ENCODE assay signal across 8 cellular contexts in the genomic region with DNA sequence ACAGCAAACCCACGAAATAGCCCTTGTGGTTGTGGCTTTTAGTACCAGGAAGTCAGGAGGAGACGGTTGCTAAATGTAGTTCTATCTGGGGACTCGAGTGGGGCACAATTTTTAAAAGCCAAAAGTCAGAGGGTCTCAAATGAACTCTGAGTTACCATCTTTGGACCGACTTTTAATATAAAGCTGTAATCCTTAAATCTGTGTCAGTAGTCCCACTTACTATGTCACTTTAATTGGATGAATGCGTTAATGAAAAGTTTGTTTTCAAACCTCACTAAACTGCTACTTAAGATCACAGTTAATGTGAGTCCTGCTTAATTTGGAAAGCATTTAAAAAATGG.
A peak's percentile ranks its signal among the peaks of the same experiment; 100 is the strongest.
DNase-seq lines count a peak whose midpoint lies in the region; TF ChIP-seq lines count a peak whose summit lies in the region.
"Not testable (repeated sequence)": the region's sequence is repeated elsewhere in the genome, so short reads cannot be mapped to it uniquely, and the experiment has no call there.

No MANE protein-coding gene starts in this region.

- POLR2A ChIA-PET in Caco-2 (lab: Charles Lee) = not testable (repeated sequence)

- WGBS in transverse colon (ENCODE audit: low coverage in 1 of 2), 2 donors = 19 to 72% methylated on average over 2 to 5 of the region's 5 CpGs

- in situ Hi-C loops in transverse colon (cut with MboI; ENCODE audit: low pct_ligation_motif_present in 1 of 4, low pct_unique_long_range_greater_than_20kb in 1 of 4, low sequenced_read_pairs in 3 of 4) = not testable (repeated sequence)

- peak overlapping the region; percentile 69 for H3K4me3 Mint-ChIP-seq in Caco-2 (ENCODE audit: unreplicated experiment)
- peak overlapping the region; percentile 64 for H3K4me3 Mint-ChIP-seq in activated naive CD8-positive, alpha-beta T cell

- peak overlapping the region; percentile 78; the same call in 1 of the 2 replicates for H3K27ac ChIP-seq in KMS-11
- not testable (repeated sequence) for H3K27ac ChIP-seq in SJSA1; iPS-20b (ENCODE audit: low read length); osteoblast (ENCODE audit: low read depth, low read length); transverse colon

- H3K9ac ChIP-seq in KMS-11 = peak overlapping the region; percentile 66; the same call in 1 of the 2 replicates
- H3K9ac ChIP-seq in endocrine pancreas (ENCODE audit: control insufficient read depth, insufficient read depth, low read length) = not testable (repeated sequence)
- peak overlapping the region; percentile 51; the same call in 1 of the 2 replicates for H3K9ac ChIP-seq in iPS-20b (ENCODE audit: low read depth, low read length)

- not testable (repeated sequence) for H3K4me1 Mint-ChIP-seq in Caco-2 (ENCODE audit: low read depth, unreplicated experiment); activated naive CD8-positive, alpha-beta T cell (ENCODE audit: low read depth)

- H3K9me3 ChIP-seq in Caco-2; SJSA1 (replicated peaks); endocrine pancreas (ENCODE audit: control insufficient read depth, low read length); iPS-20b (ENCODE audit: insufficient read depth, low read depth, low read length); osteoblast (ENCODE audit: low read depth, low read length); transverse colon: not testable (repeated sequence)

- CTCF ChIA-PET in Caco-2 (lab: Charles Lee) = not testable (repeated sequence)

- H3K4me3 ChIP-seq in Caco-2 (ENCODE audit: low read depth, low read length) (peak overlapping the region; percentile 1), SJSA1 (peak overlapping the region; percentile 96), endocrine pancreas (ENCODE audit: control insufficient read depth, insufficient read depth, low read length) (peak overlapping the region; percentile 57), iPS-20b (ENCODE audit: low read length) (peak overlapping the region; percentile 73), osteoblast (ENCODE audit: insufficient read depth, low read length) (peak overlapping the region; percentile 75), transverse colon (peak overlapping the region in 3 of 4 donors; percentile 80 to 88 (median 82))
- not testable (repeated sequence) for H3K4me3 ChIP-seq in KMS-11 (IDR thresholded peaks at IDR 0.05; ENCODE audit: insufficient read depth, low read depth, low read length)

- not testable (repeated sequence) for TF ChIP-seq POLR2A in transverse colon (IDR thresholded peaks at IDR 0.05)

- H3K79me2 ChIP-seq in KMS-11 (ENCODE audit: insufficient read depth, low read depth) = peaks cover 32% of the 10 kb centered on the region
- not testable (repeated sequence) for H3K79me2 ChIP-seq in osteoblast (ENCODE audit: insufficient read depth, low read length)

- H3K27me3 Mint-ChIP-seq in Caco-2 (ENCODE audit: insufficient read depth, unreplicated experiment); activated naive CD8-positive, alpha-beta T cell: not testable (repeated sequence)

- H2AFZ ChIP-seq in KMS-11 (ENCODE audit: low read depth) = peak overlapping the region; percentile 7; the same call in 1 of the 2 replicates
- peak overlapping the region; percentile 51 for H2AFZ ChIP-seq in osteoblast (ENCODE audit: low read length)

- not testable (repeated sequence) for H3K27ac Mint-ChIP-seq in Caco-2 (ENCODE audit: unreplicated experiment); activated naive CD8-positive, alpha-beta T cell

- H4K20me1 ChIP-seq in KMS-11 (ENCODE audit: insufficient read depth); osteoblast (ENCODE audit: insufficient read depth, low read length): not testable (repeated sequence)

- not testable (repeated sequence) for H3K36me3 ChIP-seq in Caco-2 (ENCODE audit: control insufficient read depth, insufficient read depth, low read length); KMS-11 (ENCODE audit: insufficient read depth); endocrine pancreas (ENCODE audit: control insufficient read depth, insufficient read depth, low read length); iPS-20b (ENCODE audit: insufficient read depth, low read depth, low read length); osteoblast (ENCODE audit: insufficient read depth, low read length); transverse colon
- peaks cover 11% of the 10 kb centered on the region for H3K36me3 ChIP-seq in SJSA1

- not testable (repeated sequence) for H3K27me3 ChIP-seq in Caco-2 (replicated peaks; ENCODE audit: control insufficient read depth, insufficient read depth, low read length); KMS-11 (ENCODE audit: insufficient read depth, low read depth); SJSA1 (replicated peaks); endocrine pancreas (ENCODE audit: control insufficient read depth, insufficient read depth, low read length); iPS-20b (ENCODE audit: insufficient read depth, low read length); osteoblast (ENCODE audit: insufficient read depth, low read length); transverse colon

- H3K4me2 ChIP-seq in KMS-11 (peak overlapping the region; percentile 38), osteoblast (ENCODE audit: insufficient read depth, low read length) (peak overlapping the region; percentile 69)

- not testable (repeated sequence) for DNase-seq in Caco-2; osteoblast (ENCODE audit: insufficient read length, low spot score, missing footprints); transverse colon
- peak in 1 of 2 experiments; percentile 11 for DNase-seq in SJSA1 (ENCODE audit: low read depth in 1 of 2, low spot score in 2 of 2)

- H3K9me3 Mint-ChIP-seq in Caco-2 (ENCODE audit: unreplicated experiment); activated naive CD8-positive, alpha-beta T cell (ENCODE audit: low read depth): not testable (repeated sequence)

- intact Hi-C loops in Caco-2 (cut with micrococcal nuclease; ENCODE audit: unreplicated experiment); transverse colon (cut with DNase I; ENCODE audit: low total_unique reads): not testable (repeated sequence)

- H3K4me1 ChIP-seq in Caco-2; SJSA1 (replicated peaks); endocrine pancreas (ENCODE audit: control insufficient read depth, insufficient read depth, low read length); iPS-20b (ENCODE audit: insufficient read depth, low read length); osteoblast (ENCODE audit: insufficient read depth, low read length): not testable (repeated sequence)
- peaks cover 45% of the 10 kb centered on the region for H3K4me1 ChIP-seq in KMS-11 (ENCODE audit: low read depth, poor library complexity, severe bottlenecking)
- H3K4me1 ChIP-seq in transverse colon = peaks cover 0 to 12% (median 0%) of the 10 kb centered on the region in 4 donors

- TF ChIP-seq EP300 in transverse colon (IDR thresholded peaks at IDR 0.05; ENCODE audit: low read depth) = not testable (repeated sequence)

- not testable (repeated sequence) for BruUV-seq in Caco-2 (replicated peaks; lab: Mats Ljungman, UMichigan)

- TF ChIP-seq CTCF in Caco-2 (IDR thresholded peaks at IDR 0.05; ENCODE audit: insufficient read depth in 1 of 2, low read depth in 1 of 2, low read length in 1 of 2, severe bottlenecking in 1 of 2, unreplicated experiment in 1 of 2); KMS-11 (conservative IDR thresholded peaks at IDR 0.05; ENCODE audit: low read depth, low read length); osteoblast (IDR thresholded peaks at IDR 0.05; ENCODE audit: extremely low read depth, low read depth, low read length); transverse colon (IDR thresholded peaks at IDR 0.05): not testable (repeated sequence)

- H3K36me3 Mint-ChIP-seq in Caco-2 (ENCODE audit: insufficient read depth, unreplicated experiment); activated naive CD8-positive, alpha-beta T cell: not testable (repeated sequence)
